ENCODE assay signal across 9 cellular contexts in genomic region chr5:143051244-143052058, GRCh38.
A peak's percentile ranks its signal among the peaks of the same experiment; 100 is the strongest.
DNase-seq lines count a peak whose midpoint lies in the region; ATAC-seq lines count a peak whose summit lies in the region.
"Had no signal": no experiment of that assay in that cellular context is flagged by ENCODE, and none has a peak within 500 bp of the region (broad histone marks: within the 10 kb centered on the region; RNA-seq: fewer than 3 reads in every experiment).

No MANE protein-coding gene starts in this region.

- no peaks in the 10 kb centered on the region for H3K27me3 Mint-ChIP-seq in activated CD4-positive, alpha-beta memory T cell treated with anti-CD3 and anti-CD28 coated beads for 36 hours

- H3K36me3 Mint-ChIP-seq in activated CD4-positive, alpha-beta memory T cell treated with anti-CD3 and anti-CD28 coated beads for 36 hours: peaks cover 3% of the 10 kb centered on the region

- H3K27ac Mint-ChIP-seq in activated CD4-positive, alpha-beta memory T cell treated with anti-CD3 and anti-CD28 coated beads for 36 hours: no peak overlapping the region

- H3K4me1 Mint-ChIP-seq in activated CD4-positive, alpha-beta memory T cell treated with anti-CD3 and anti-CD28 coated beads for 36 hours (ENCODE audit: low read depth): peaks cover 66% of the 10 kb centered on the region

- ATAC-seq in GM19452 (IDR thresholded peaks at IDR 0.05; ENCODE audit: unreplicated experiment) (peak; percentile 34), left colon (peak; percentile 30), HG03025 (IDR thresholded peaks at IDR 0.05; ENCODE audit: low FRiP score, unreplicated experiment) (no peak)
- ATAC-seq: Panc1 had no signal

- peak; percentile 75 for DNase-seq in NCI-H2029 (lab: John Stamatoyannopoulos, UW)
- DNase-seq in left colon: no peak
- no peak for DNase-seq in OCI-M2 (lab: John Stamatoyannopoulos, UW; ENCODE audit: unreplicated experiment)
- DNase-seq in cerebellum (ENCODE audit: low spot score): no peak
- DNase-seq in activated CD4-positive, alpha-beta memory T cell treated with anti-CD3 and anti-CD28 coated beads for 36 hours: no peak

- CTCF ChIA-PET in activated CD4-positive, alpha-beta memory T cell treated with anti-CD3 and anti-CD28 coated beads for 36 hours (lab: Charles Lee): interaction anchor here (0.7 to 1.4 kb wide), 2 partner anchors 21 to 68 kb away, joined by 3 read pairs; no protein-coding TSS in a partner anchor

- POLR2A ChIA-PET in activated CD4-positive, alpha-beta memory T cell treated with anti-CD3 and anti-CD28 coated beads for 36 hours (lab: Charles Lee): interaction anchor here (0.7 to 1.9 kb wide), 3 partner anchors 15 to 137 kb away, joined by 3 to 5 read pairs (median 3); no protein-coding TSS in a partner anchor

- intact Hi-C loops in left colon (cut with DNase I, micrococcal nuclease): no loop called here
- intact Hi-C loops in activated CD4-positive, alpha-beta memory T cell treated with anti-CD3 and anti-CD28 coated beads for 36 hours (cut with micrococcal nuclease): loop anchor here (5.0 kb wide), 1 partner anchor 301 kb away; no protein-coding TSS in a partner anchor

- H3K9me3 Mint-ChIP-seq in activated CD4-positive, alpha-beta memory T cell treated with anti-CD3 and anti-CD28 coated beads for 36 hours: no peaks in the 10 kb centered on the region

- no peak overlapping the region for H3K4me3 Mint-ChIP-seq in activated CD4-positive, alpha-beta memory T cell treated with anti-CD3 and anti-CD28 coated beads for 36 hours

- peak overlapping the region; percentile 13 for H3K27ac ChIP-seq in angular gyrus (ENCODE audit: low read depth, low read length)
